Comparison of ENCODE assay signal across 8 cellular contexts in the genomic region with DNA sequence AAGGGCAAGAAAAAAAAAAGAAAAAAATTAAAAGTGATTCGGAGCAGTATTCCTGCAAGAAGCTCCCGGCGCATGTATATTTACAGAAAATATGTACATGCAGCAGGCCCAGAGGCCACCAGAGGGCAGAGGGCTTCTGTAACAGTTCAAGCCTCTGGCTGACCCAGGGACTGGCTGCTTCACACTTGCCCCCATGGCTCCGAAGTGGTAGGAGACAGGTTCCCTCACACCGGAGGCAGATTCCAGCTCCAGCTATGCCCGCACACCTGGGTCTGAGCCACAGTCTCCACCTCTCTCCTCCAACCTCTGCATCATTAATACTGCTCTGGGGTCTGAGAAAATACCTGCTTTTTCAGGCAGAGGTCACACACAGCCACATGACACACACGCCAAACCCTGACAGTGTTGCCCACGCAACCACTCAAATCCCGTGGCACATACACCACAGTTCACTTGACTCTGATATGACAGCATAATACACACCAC. TPM values are rescaled to one million over a fixed set of nuclear protein-coding genes. Genes with fewer than 3 reads are reported as not detected.
DNase-seq lines count a peak whose midpoint lies in the region; ATAC-seq and TF ChIP-seq lines count a peak whose summit lies in the region.

No MANE protein-coding gene starts in this region.

- no peaks in the 10 kb centered on the region for H3K4me1 ChIP-seq in PC-3 (ENCODE audit: insufficient read depth, low read length)

- BruUV-seq in PC-3 (replicated peaks; lab: Mats Ljungman, UMichigan) = no TSS peak

- intact Hi-C loops in PC-3 (cut with micrococcal nuclease) = loop anchor here (1.0 kb wide), 2 partner anchors 26 to 67 kb away; a partner anchor contains a TSS
- intact Hi-C loops in left cardiac atrium (cut with DNase I) = no loop called here

- H3K4me2 ChIP-seq in PC-3 (ENCODE audit: low read length) = no peak overlapping the region

- peaks cover 4% of the 10 kb centered on the region for H3K27me3 ChIP-seq in AG04450 (ENCODE audit: control insufficient read depth, insufficient read depth, low read length)
- H3K27me3 ChIP-seq in PC-3 (ENCODE audit: low read length) = no peaks in the 10 kb centered on the region

- TF ChIP-seq CTCF in AG04450 (IDR thresholded peaks at IDR 0.05; ENCODE audit: low read depth, low read length) (peak; percentile 52), GM13977 (IDR thresholded peaks at IDR 0.05; ENCODE audit: extremely low read depth, insufficient read depth, missing control alignments) (peak; percentile 76), PC-3 (conservative IDR thresholded peaks at IDR 0.05; ENCODE audit: low read depth, low read length) (peak; percentile 74)

- in situ Hi-C loops in GM13977 (cut with MboI; ENCODE audit: low pct_unique_long_range_greater_than_20kb, low sequenced_read_pairs, unreplicated experiment) = no loop called here

- no peaks in the 10 kb centered on the region for H4K20me1 ChIP-seq in PC-3 (ENCODE audit: low read length)

- peak; percentile 56 for ATAC-seq in PC-3
- peak in 1 of 2 donors; percentile 8 for ATAC-seq in left cardiac atrium
- no peak for ATAC-seq in GM21526 (IDR thresholded peaks at IDR 0.05; ENCODE audit: low FRiP score, unreplicated experiment)
- no peak for ATAC-seq in GM21381 (IDR thresholded peaks at IDR 0.05; ENCODE audit: unreplicated experiment)

- POLR2A ChIA-PET in AG04450 (lab: Yijun Ruan, JAX) (no interaction called here), PC-3 (lab: Charles Lee; ENCODE audit: unreplicated experiment) (no interaction called here)

- H2AFZ ChIP-seq in PC-3 (ENCODE audit: low read length) = no peak overlapping the region

- no peak overlapping the region for H3K9ac ChIP-seq in PC-3 (ENCODE audit: low read length)

- H3F3A ChIP-seq in PC-3 (ENCODE audit: low read length, unreplicated experiment) = no peaks in the 10 kb centered on the region

- DNase-seq in AG04450 (ENCODE audit: low read depth, low spot score) (no peak), GM13977 (ENCODE audit: low spot score) (peak; percentile 77), PC-3 (peak; percentile 70), left cardiac atrium (peak; percentile 60)
- peak; percentile 46 for DNase-seq in activated naive CD4-positive, alpha-beta T cell treated with Interleukin-2 at 50 U/mL for 16 hours
- peak; percentile 64 for DNase-seq in stimulated activated CD4-positive, alpha-beta T cell treated with anti-CD3 and anti-CD28 coated beads, Interleukin-15, amount 100 ng/mL, for 24 hours

- H3K9me3 ChIP-seq in AG04450 (ENCODE audit: control insufficient read depth, insufficient read depth, low read length) = peaks cover 3% of the 10 kb centered on the region; the same call in 1 of the 2 replicates
- no peaks in the 10 kb centered on the region for H3K9me3 ChIP-seq in PC-3 (ENCODE audit: low read length)

- H3K79me2 ChIP-seq in PC-3 (ENCODE audit: low read length) = no peaks in the 10 kb centered on the region

- no peaks in the 10 kb centered on the region for H3K9me2 ChIP-seq in PC-3 (replicated peaks; ENCODE audit: low read length)

- H3K27ac ChIP-seq in AG04450 (ENCODE audit: low read depth, low read length) (no peak overlapping the region), PC-3 (ENCODE audit: low read length) (no peak overlapping the region)

- H3K4me3 ChIP-seq in AG04450 (ENCODE audit: low read depth, low read length) = no peak overlapping the region
- no peak overlapping the region for H3K4me3 ChIP-seq in PC-3 (ENCODE audit: low read length)

- CTCF ChIA-PET in AG04450 (lab: Charles Lee) (interaction anchor here (0.5 to 4.4 kb wide), 8 partner anchors 10 to 69 kb away, joined by 3 to 35 read pairs (median 4); a partner anchor contains a TSS), PC-3 (lab: Charles Lee) (interaction anchor here (0.6 to 1.0 kb wide), 2 partner anchors 26 to 295 kb away, joined by 3 to 4 read pairs; no protein-coding TSS in a partner anchor)

- no peaks in the 10 kb centered on the region for H3K36me3 ChIP-seq in PC-3 (ENCODE audit: low read depth, low read length)

RNA-seq across cellular contexts. Expression of a gene that starts 2.2 kb away (rescaled TPM):
- not detected in 2 replicates for polyA plus RNA-seq in AG04450 (2011; rRNA removed)
- 0.09 TPM in 1 of 2 replicates, not detected in the other for polyA minus RNA-seq in AG04450 (2011; rRNA and poly(A)+ RNA removed)
- total RNA-seq in PC-3 (2014; rRNA removed) (0.12 and 0.55 TPM in 2 replicates), left cardiac atrium (10 to 100 TPM in 1 of 2 donors, 1 to 10 TPM in 1; 7.4 to 10.0 TPM)

RNA-seq across cellular contexts. Expression of a gene that starts 17.4 kb away (rescaled TPM):
- 0.02 and 0.16 TPM in 2 replicates for polyA plus RNA-seq in AG04450 (2011; rRNA removed)
- polyA minus RNA-seq in AG04450 (2011; rRNA and poly(A)+ RNA removed) = 0.05 and 0.70 TPM in 2 replicates
- total RNA-seq in PC-3 (2014; rRNA removed) = 6.8 and 7.0 TPM in 2 replicates
- total RNA-seq in left cardiac atrium = under 1 TPM in 1 of 2 donors, not detected in 1; 0.08 TPM

RNA-seq across cellular contexts. Expression of a gene that starts 26.2 kb away (rescaled TPM):
- polyA plus RNA-seq in AG04450 (2011; rRNA removed) = 32.6 and 37.6 TPM in 2 replicates
- 110 and 126 TPM in 2 replicates for polyA minus RNA-seq in AG04450 (2011; rRNA and poly(A)+ RNA removed)
- 111 and 113 TPM in 2 replicates for total RNA-seq in PC-3 (2014; rRNA removed)
- 10 to 100 TPM; 33.7 to 34.4 TPM for total RNA-seq in left cardiac atrium

RNA-seq across cellular contexts. Expression of a gene that starts 26.2 kb away (rescaled TPM):
- 1.1 and 1.6 TPM in 2 replicates for polyA plus RNA-seq in AG04450 (2011; rRNA removed)
- polyA minus RNA-seq in AG04450 (2011; rRNA and poly(A)+ RNA removed) = not detected in 2 replicates
- 3.2 and 3.3 TPM in 2 replicates for total RNA-seq in PC-3 (2014; rRNA removed)
- total RNA-seq in left cardiac atrium = 1 to 10 TPM; 3.5 to 5.7 TPM

RNA-seq across cellular contexts. Expression of a gene that starts 33.2 kb away (rescaled TPM):
- 0.33 TPM in 1 of 2 replicates, not detected in the other for polyA plus RNA-seq in AG04450 (2011; rRNA removed)
- polyA minus RNA-seq in AG04450 (2011; rRNA and poly(A)+ RNA removed) = not detected in 2 replicates
- total RNA-seq in PC-3 (2014; rRNA removed) = 10.2 and 16.5 TPM in 2 replicates
- 10 to 100 TPM; 21.6 to 23.5 TPM for total RNA-seq in left cardiac atrium
